In genomic region chr4:51997647-51998046, GRCh38 we compare ENCODE assay signal across 1 cellular context.
TF ChIP-seq lines count a peak whose summit lies in the region.

No MANE protein-coding gene starts in this region.

TF ChIP-seq in HCT116, 20 proteins besides CTCF, POLR2A, EP300 and RAD21:
- TF ChIP-seq EGR1 (IDR thresholded peaks at IDR 0.05; ENCODE audit: low read depth), result no peak
- no peak for TF ChIP-seq SP1 (IDR thresholded peaks at IDR 0.05; ENCODE audit: low read depth)
- no peak for TF ChIP-seq CEBPB (IDR thresholded peaks at IDR 0.05; ENCODE audit: low read depth)
- no peak for TF ChIP-seq YY1 (IDR thresholded peaks at IDR 0.05; ENCODE audit: extremely low read depth, insufficient replicate concordance, low read depth, low read length)
- TF ChIP-seq REST (IDR thresholded peaks at IDR 0.05; ENCODE audit: low read depth), result no peak
- no peak for TF ChIP-seq EZH2phosphoT487 (IDR thresholded peaks at IDR 0.05; ENCODE audit: borderline replicate concordance)
- no peak for TF ChIP-seq EZH2 (IDR thresholded peaks at IDR 0.05)
- TF ChIP-seq CBX3 (IDR thresholded peaks at IDR 0.05; ENCODE audit: low read depth), result no peak
- no peak for TF ChIP-seq JUND (IDR thresholded peaks at IDR 0.05)
- no peak for TF ChIP-seq ZNF274 (IDR thresholded peaks at IDR 0.05; ENCODE audit: low read depth, low read length)
- no peak for TF ChIP-seq ZBTB33 (IDR thresholded peaks at IDR 0.05; ENCODE audit: extremely low read depth, insufficient replicate concordance, low read length)
- no peak for TF ChIP-seq TCF7L2 (IDR thresholded peaks at IDR 0.05; ENCODE audit: borderline replicate concordance, extremely low read depth, insufficient read depth, insufficient read length)
- TF ChIP-seq SRF (IDR thresholded peaks at IDR 0.05; ENCODE audit: low read depth), result no peak
- no peak for TF ChIP-seq POLR2AphosphoS5 (IDR thresholded peaks at IDR 0.05; ENCODE audit: low read depth, low read length)
- no peak for TF ChIP-seq ELF1 (IDR thresholded peaks at IDR 0.05; ENCODE audit: borderline replicate concordance, low read depth)
- no peak for TF ChIP-seq FOSL1 (IDR thresholded peaks at IDR 0.05; ENCODE audit: low read depth)
